19 cellular contexts compared by ENCODE assay signal in genomic region chr20:50932881-50933280, GRCh38. TPM values are rescaled to one million over a fixed set of nuclear protein-coding genes. Genes with fewer than 3 reads are reported as not detected.
DNase-seq lines count a peak whose midpoint lies in the region; ATAC-seq, FAIRE-seq and TF ChIP-seq lines count a peak whose summit lies in the region.
"Had no signal": no experiment of that assay in that cellular context is flagged by ENCODE, and none has a peak within 500 bp of the region (broad histone marks: within the 10 kb centered on the region; RNA-seq: fewer than 3 reads in every experiment).

No MANE protein-coding gene starts in this region.

- H3F3A ChIP-seq in GM23248 (ENCODE audit: insufficient read depth), result peaks cover 54% of the 10 kb centered on the region

- peaks cover 43% of the 10 kb centered on the region for H3K36me3 Mint-ChIP-seq in activated CD4-positive, alpha-beta T cell treated with anti-CD3 and anti-CD28 coated beads for 36 hours (ENCODE audit: low read depth)
- peaks cover 59% of the 10 kb centered on the region for H3K36me3 Mint-ChIP-seq in activated CD4-positive, alpha-beta memory T cell treated with anti-CD3 and anti-CD28 coated beads, Interleukin-2, amount 10 ng/mL, durations not matched to agents 7 days and 5 days (ENCODE audit: low read depth)

- DNase-seq in activated CD4-positive, alpha-beta T cell treated with anti-CD3 and anti-CD28 coated beads for 36 hours, result no peak
- DNase-seq in activated CD4-positive, alpha-beta T cell treated with anti-CD3 and anti-CD28 coated beads for 48 hours, result no peak
- DNase-seq in GM23248 (no peak), mesenchymal stem cell (no peak), NCI-H2081 treated with DMSO at 0.1 percent for 48 hours (lab: John Stamatoyannopoulos, UW) (no peak), urothelium cell line (ENCODE audit: low spot score) (no peak), ovary (no peak)
- no peak for DNase-seq in activated CD4-positive, alpha-beta memory T cell treated with anti-CD3 and anti-CD28 coated beads, Interleukin-2, amount 10 ng/mL, durations not matched to agents 7 days and 5 days
- DNase-seq: activated CD8-positive, alpha-beta memory T cell treated with anti-CD3 and anti-CD28 coated beads, Interleukin-2, amount 10 ng/mL, durations not matched to agents 7 days and 5 days; activated naive CD4-positive, alpha-beta T cell treated with anti-CD3 and anti-CD28 coated beads, Interleukin-2, amount 10 ng/mL, durations not matched to agents 7 days and 5 days; caudate nucleus; effector memory CD8-positive, alpha-beta T cell; left ventricle myocardium superior; NCI-H1092; NCI-H526; OCI-M1; stimulated activated CD4-positive, alpha-beta T cell treated with anti-CD3 and anti-CD28 coated beads, Interleukin-12 subunit alpha, Interleukin-12 subunit beta, amount 100 ng/mL, for 4 hours; stimulated activated naive B cell treated with anti-CD40 and anti-IgM and Interleukin-4, amounts not matched to agents 10 μg/mL and 1 μg/mL and 100 μg/mL, for 72 hours had no signal

- TF ChIP-seq EP300 in ovary (IDR thresholded peaks at IDR 0.05), result no peak

- no peak for FAIRE-seq in urothelium cell line (lab: Jason Lieb, UNC)
- FAIRE-seq: A549 had no signal

- H3K27me3 ChIP-seq in GM23248 (replicated peaks; ENCODE audit: insufficient read depth) (no peaks in the 10 kb centered on the region), mesenchymal stem cell (ENCODE audit: control insufficient read depth in 1 of 2, insufficient read depth in 1 of 2, low read length in 2 of 2) (no peaks in the 10 kb centered on the region), ovary (no peaks in the 10 kb centered on the region)

- no peaks in the 10 kb centered on the region for H3K9me2 ChIP-seq in GM23248 (ENCODE audit: insufficient read depth)

- no peak overlapping the region for H3K9ac ChIP-seq in GM23248
- peak overlapping the region; percentile 91 for H3K9ac ChIP-seq in mesenchymal stem cell (ENCODE audit: low read length)

- no peak overlapping the region for H2BK12ac ChIP-seq in mesenchymal stem cell (ENCODE audit: low read length in 2 of 2)

- H4K20me1 ChIP-seq in GM23248 (ENCODE audit: insufficient read depth), result peaks cover 7% of the 10 kb centered on the region; the same call in 1 of the 2 replicates

- intact Hi-C loops in activated CD4-positive, alpha-beta T cell treated with anti-CD3 and anti-CD28 coated beads for 36 hours (cut with DNase I, micrococcal nuclease), result loop anchor here in 1 of 2 experiments (5.0 kb wide), 2 partner anchors 609 to 741 kb away; partner anchors contain the start of genes CEBPB and NFATC2
- intact Hi-C loops in ovary (cut with DNase I), result no loop called here

- no peak overlapping the region for H4K8ac ChIP-seq in mesenchymal stem cell (ENCODE audit: low read length)

- peaks cover 42% of the 10 kb centered on the region for H3K79me2 ChIP-seq in GM23248 (ENCODE audit: insufficient read depth)

- no peaks in the 10 kb centered on the region for H3K9me3 Mint-ChIP-seq in activated CD4-positive, alpha-beta T cell treated with anti-CD3 and anti-CD28 coated beads for 36 hours (ENCODE audit: low read depth)
- no peaks in the 10 kb centered on the region for H3K9me3 Mint-ChIP-seq in activated CD4-positive, alpha-beta memory T cell treated with anti-CD3 and anti-CD28 coated beads, Interleukin-2, amount 10 ng/mL, durations not matched to agents 7 days and 5 days
- H3K9me3 Mint-ChIP-seq: activated naive CD4-positive, alpha-beta T cell treated with anti-CD3 and anti-CD28 coated beads, Interleukin-2, amount 10 ng/mL, durations not matched to agents 7 days and 5 days; effector memory CD8-positive, alpha-beta T cell; stimulated activated naive B cell treated with anti-CD40 and anti-IgM and Interleukin-4, amounts not matched to agents 10 μg/mL and 1 μg/mL and 100 μg/mL, for 72 hours had no signal

- H4K91ac ChIP-seq in mesenchymal stem cell (ENCODE audit: low read length), result no peak overlapping the region

- H3K36me3 ChIP-seq in GM23248 (ENCODE audit: low read depth) (peaks cover 40% of the 10 kb centered on the region), mesenchymal stem cell (ENCODE audit: control insufficient read depth in 1 of 2, insufficient read depth in 2 of 2, low read depth in 1 of 2, low read length in 2 of 2) (peaks cover 4 to 69% of the 10 kb centered on the region in 2 experiments), ovary (no peaks in the 10 kb centered on the region)

- H3K4me3 ChIP-seq in GM23248 (no peak overlapping the region), mesenchymal stem cell (ENCODE audit: insufficient read depth in 1 of 2, low read depth in 1 of 2, low read length in 2 of 2) (no peak overlapping the region), ovary (no peak overlapping the region)
- H3K4me3 ChIP-seq: A549 had no signal

- CTCF ChIA-PET in activated CD4-positive, alpha-beta T cell treated with anti-CD3 and anti-CD28 coated beads for 36 hours (lab: Charles Lee), result interaction anchor here (0.7 to 3.7 kb wide), 4 partner anchors 18 to 142 kb away, joined by 3 to 29 read pairs (median 4); partner anchors contain the start of genes DPM1 and MOCS3
- CTCF ChIA-PET in activated CD4-positive, alpha-beta memory T cell treated with anti-CD3 and anti-CD28 coated beads, Interleukin-2, amount 10 ng/mL, durations not matched to agents 7 days and 5 days (lab: Charles Lee), result interaction anchor here (1.0 to 16.8 kb wide), 3 partner anchors 10 to 141 kb away, joined by 3 to 289 read pairs (median 3); partner anchors contain the start of genes BCAS4, DPM1 and MOCS3

- H2BK15ac ChIP-seq in mesenchymal stem cell (ENCODE audit: low read depth, poor library complexity, severe bottlenecking), result no peak overlapping the region

- H3K27me3 Mint-ChIP-seq in activated CD4-positive, alpha-beta T cell treated with anti-CD3 and anti-CD28 coated beads for 36 hours, result no peaks in the 10 kb centered on the region
- H3K27me3 Mint-ChIP-seq in activated CD4-positive, alpha-beta memory T cell treated with anti-CD3 and anti-CD28 coated beads, Interleukin-2, amount 10 ng/mL, durations not matched to agents 7 days and 5 days, result no peaks in the 10 kb centered on the region
- H3K27me3 Mint-ChIP-seq: activated CD8-positive, alpha-beta memory T cell treated with anti-CD3 and anti-CD28 coated beads, Interleukin-2, amount 10 ng/mL, durations not matched to agents 7 days and 5 days; activated naive CD4-positive, alpha-beta T cell treated with anti-CD3 and anti-CD28 coated beads, Interleukin-2, amount 10 ng/mL, durations not matched to agents 7 days and 5 days; effector memory CD8-positive, alpha-beta T cell; stimulated activated naive B cell treated with anti-CD40 and anti-IgM and Interleukin-4, amounts not matched to agents 10 μg/mL and 1 μg/mL and 100 μg/mL, for 72 hours had no signal

- no peak overlapping the region for H3K14ac ChIP-seq in mesenchymal stem cell (ENCODE audit: low read length in 2 of 2)

- ATAC-seq in activated CD4-positive, alpha-beta T cell treated with anti-CD3 and anti-CD28 coated beads for 36 hours, result no peak
- ATAC-seq: A549; activated CD8-positive, alpha-beta memory T cell treated with anti-CD3 and anti-CD28 coated beads, Interleukin-2, amount 10 ng/mL, durations not matched to agents 7 days and 5 days; effector memory CD8-positive, alpha-beta T cell; left ventricle myocardium superior; stimulated activated naive B cell treated with anti-CD40 and anti-IgM and Interleukin-4, amounts not matched to agents 10 μg/mL and 1 μg/mL and 100 μg/mL, for 72 hours had no signal

- H3K18ac ChIP-seq in mesenchymal stem cell (ENCODE audit: low read depth in 1 of 2, low read length in 2 of 2), result no peak overlapping the region

- H3K4me2 ChIP-seq in GM23248 (ENCODE audit: unreplicated experiment), result no peak overlapping the region
- H3K4me2 ChIP-seq in mesenchymal stem cell (ENCODE audit: low read length, poor library complexity, severe bottlenecking), result no peak overlapping the region

- no peaks in the 10 kb centered on the region for H3K9me3 ChIP-seq in GM23248 (ENCODE audit: low read depth)
- no peaks in the 10 kb centered on the region for H3K9me3 ChIP-seq in mesenchymal stem cell (ENCODE audit: control insufficient read depth, low read length)
- no peaks in the 10 kb centered on the region for H3K9me3 ChIP-seq in ovary
- H3K9me3 ChIP-seq: A549 had no signal

- no peak overlapping the region for H3K27ac Mint-ChIP-seq in activated CD4-positive, alpha-beta T cell treated with anti-CD3 and anti-CD28 coated beads for 36 hours
- H3K27ac Mint-ChIP-seq in activated CD4-positive, alpha-beta memory T cell treated with anti-CD3 and anti-CD28 coated beads, Interleukin-2, amount 10 ng/mL, durations not matched to agents 7 days and 5 days, result peak overlapping the region; percentile 92

- H3K4ac ChIP-seq in mesenchymal stem cell (ENCODE audit: low read depth in 1 of 2, low read length in 2 of 2), result no peak overlapping the region

- no peak overlapping the region for H3K23ac ChIP-seq in mesenchymal stem cell (ENCODE audit: low read length in 2 of 2)

- TF ChIP-seq CTCF in ovary (IDR thresholded peaks at IDR 0.05), result no peak

- in situ Hi-C loops in GM23248 (cut with MboI), result loop anchor here (10.0 kb wide), 1 partner anchor 138 kb away; the partner anchor contains the start of gene BCAS4

- H3K27ac ChIP-seq in GM23248 (peak overlapping the region; percentile 29), mesenchymal stem cell (ENCODE audit: low read length, poor library complexity, severe bottlenecking) (no peak overlapping the region), ovary (no peak overlapping the region)

- POLR2A ChIA-PET in activated CD4-positive, alpha-beta T cell treated with anti-CD3 and anti-CD28 coated beads for 36 hours (lab: Charles Lee), result no interaction called here
- POLR2A ChIA-PET in activated CD4-positive, alpha-beta memory T cell treated with anti-CD3 and anti-CD28 coated beads, Interleukin-2, amount 10 ng/mL, durations not matched to agents 7 days and 5 days (lab: Charles Lee), result interaction anchor here (1.6 to 9.5 kb wide), 4 partner anchors 19 to 140 kb away, joined by 5 to 170 read pairs (median 90); partner anchors contain the start of genes BCAS4, DPM1 and MOCS3

- peak overlapping the region; percentile 92 for H3K4me3 Mint-ChIP-seq in activated CD4-positive, alpha-beta T cell treated with anti-CD3 and anti-CD28 coated beads for 36 hours
- no peak overlapping the region for H3K4me3 Mint-ChIP-seq in activated CD4-positive, alpha-beta memory T cell treated with anti-CD3 and anti-CD28 coated beads, Interleukin-2, amount 10 ng/mL, durations not matched to agents 7 days and 5 days
- H3K4me3 Mint-ChIP-seq: activated CD8-positive, alpha-beta memory T cell treated with anti-CD3 and anti-CD28 coated beads, Interleukin-2, amount 10 ng/mL, durations not matched to agents 7 days and 5 days had no signal

- H2AK5ac ChIP-seq in mesenchymal stem cell (ENCODE audit: low read length, severe bottlenecking), result no peak overlapping the region

- TF ChIP-seq POLR2A in ovary (IDR thresholded peaks at IDR 0.05), result no peak

- H2AFZ ChIP-seq in GM23248 (no peak overlapping the region), mesenchymal stem cell (ENCODE audit: low read depth, low read length) (no peak overlapping the region)

- no peak overlapping the region for H2BK120ac ChIP-seq in mesenchymal stem cell (ENCODE audit: low read depth, low read length)

- peaks cover 26% of the 10 kb centered on the region for H3K4me1 Mint-ChIP-seq in activated CD4-positive, alpha-beta T cell treated with anti-CD3 and anti-CD28 coated beads for 36 hours
- H3K4me1 Mint-ChIP-seq in activated CD4-positive, alpha-beta memory T cell treated with anti-CD3 and anti-CD28 coated beads, Interleukin-2, amount 10 ng/mL, durations not matched to agents 7 days and 5 days, result peaks cover 32% of the 10 kb centered on the region

- peaks cover 8% of the 10 kb centered on the region for H3K79me1 ChIP-seq in mesenchymal stem cell (replicated peaks; ENCODE audit: low read length, poor library complexity, severe bottlenecking)

- H2BK5ac ChIP-seq in mesenchymal stem cell (ENCODE audit: low read depth, low read length, poor library complexity, severe bottlenecking), result no peak overlapping the region

- H3K4me1 ChIP-seq in GM23248 (ENCODE audit: insufficient read depth) (peaks cover 30% of the 10 kb centered on the region), mesenchymal stem cell (ENCODE audit: control insufficient read depth, insufficient read depth, low read depth, low read length) (peaks cover 9% of the 10 kb centered on the region), ovary (ENCODE audit: insufficient read depth) (peaks cover 10% of the 10 kb centered on the region)

RNA-seq across cellular contexts. Expression of gene ADNP, which starts 1.6 kb away (rescaled TPM):
- total RNA-seq in activated CD4-positive, alpha-beta T cell treated with anti-CD3 and anti-CD28 coated beads for 36 hours, result 10 to 100 TPM; 61.0 to 86.1 TPM
- total RNA-seq in GM23248 (2014; rRNA removed; shearing (Covaris generic)), result 14.9 and 15.0 TPM in 2 replicates
- polyA plus RNA-seq in GM23248 (2016; fragmentation: Nextera tagmentation; extraction: Ambion mirVana) (32.6 and 34.2 TPM in 2 replicates), ovary (10 to 100 TPM; 30.8 to 80.5 TPM)
- 10 to 100 TPM; 58.8 to 63.3 TPM for total RNA-seq in activated CD4-positive, alpha-beta memory T cell treated with anti-CD3 and anti-CD28 coated beads, Interleukin-2, amount 10 ng/mL, durations not matched to agents 7 days and 5 days
- 47.9 TPM for polyA plus RNA-seq in mesenchymal stem cell (2013, experiment 1 of 2)
- 45.5 TPM for polyA plus RNA-seq in mesenchymal stem cell (2013, experiment 2 of 2)
- total RNA-seq in ovary, result 10 to 100 TPM; 41.1 to 94.7 (median 75.5) TPM

RNA-seq across cellular contexts. Expression of gene DPM1, which starts 25.5 kb away (rescaled TPM):
- 10 to 100 TPM; 55.6 to 72.1 TPM for total RNA-seq in activated CD4-positive, alpha-beta T cell treated with anti-CD3 and anti-CD28 coated beads for 36 hours
- total RNA-seq in GM23248 (2014; rRNA removed; shearing (Covaris generic)), result 59.1 and 93.1 TPM in 2 replicates
- 122 and 127 TPM in 2 replicates for polyA plus RNA-seq in GM23248 (2016; fragmentation: Nextera tagmentation; extraction: Ambion mirVana)
- 10 to 100 TPM; 46.8 to 49.8 TPM for total RNA-seq in activated CD4-positive, alpha-beta memory T cell treated with anti-CD3 and anti-CD28 coated beads, Interleukin-2, amount 10 ng/mL, durations not matched to agents 7 days and 5 days
- 53.8 TPM for polyA plus RNA-seq in mesenchymal stem cell (2013, experiment 1 of 2)
- polyA plus RNA-seq in mesenchymal stem cell (2013, experiment 2 of 2), result 63.4 TPM
- total RNA-seq in ovary, result 10 to 100 TPM; 31.1 to 47.2 (median 37.8) TPM
- polyA plus RNA-seq in ovary, result 10 to 100 TPM; 41.5 to 53.8 TPM

RNA-seq across cellular contexts. Expression of gene MOCS3, which starts 25.7 kb away (rescaled TPM):
- total RNA-seq in activated CD4-positive, alpha-beta T cell treated with anti-CD3 and anti-CD28 coated beads for 36 hours, result 1 to 10 TPM; 3.1 to 3.8 TPM
- total RNA-seq in GM23248 (2014; rRNA removed; shearing (Covaris generic)), result 7.2 and 11.5 TPM in 2 replicates
- polyA plus RNA-seq in GM23248 (2016; fragmentation: Nextera tagmentation; extraction: Ambion mirVana) (5.3 and 5.6 TPM in 2 replicates), ovary (1 to 10 TPM; 3.3 to 3.8 TPM)
- 1 to 10 TPM; 4.1 to 4.7 TPM for total RNA-seq in activated CD4-positive, alpha-beta memory T cell treated with anti-CD3 and anti-CD28 coated beads, Interleukin-2, amount 10 ng/mL, durations not matched to agents 7 days and 5 days
- polyA plus RNA-seq in mesenchymal stem cell (2013, experiment 1 of 2), result 2.5 TPM
- polyA plus RNA-seq in mesenchymal stem cell (2013, experiment 2 of 2), result 2.5 TPM
- total RNA-seq in ovary, result 1 to 10 TPM; 3.0 to 5.6 (median 5.0) TPM
